ENCODE assay signal across 8 cellular contexts in the genomic region with DNA sequence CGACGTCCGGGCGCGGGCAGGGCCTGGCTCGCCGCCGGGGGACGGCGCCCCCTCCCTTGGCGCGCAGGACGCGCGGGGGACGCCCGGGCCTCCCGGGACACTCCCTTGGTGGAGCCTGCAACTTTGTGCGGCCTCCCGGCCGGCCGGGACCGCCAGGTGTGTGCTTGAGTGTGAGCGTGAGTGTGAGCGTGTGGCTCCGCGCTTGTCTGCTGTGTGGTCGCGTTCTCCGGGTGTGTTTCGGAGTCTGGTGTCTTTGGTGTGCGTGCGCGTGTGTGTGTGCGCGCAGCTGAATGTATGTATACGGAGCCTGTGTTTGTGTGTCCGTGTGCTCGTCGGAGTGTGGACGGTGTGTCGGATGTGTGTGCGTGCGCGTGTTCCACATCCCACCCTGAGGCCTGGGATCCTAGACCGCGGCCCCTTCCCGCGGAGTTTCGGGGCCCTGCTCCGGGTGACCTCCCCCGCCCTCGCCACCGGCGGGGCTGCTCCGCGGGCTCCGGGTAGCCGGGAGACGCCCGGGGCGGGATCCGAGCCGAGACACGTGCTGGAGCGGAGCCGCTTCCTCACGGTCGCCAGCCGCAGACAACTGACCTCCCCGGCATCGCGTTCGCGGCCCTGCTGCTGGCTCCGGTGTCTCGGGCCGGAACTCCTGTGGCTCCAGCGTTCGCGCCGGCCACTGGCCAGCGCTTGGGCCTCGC. TPM values are rescaled to one million over a fixed set of nuclear protein-coding genes. Genes with fewer than 3 reads are reported as not detected.
DNase-seq lines count a peak whose midpoint lies in the region; TF ChIP-seq lines count a peak whose summit lies in the region.

No MANE protein-coding gene starts in this region.

- no peak for TF ChIP-seq CTCF in WI38 (IDR thresholded peaks at IDR 0.05; ENCODE audit: low read depth, low read length)
- no peak for TF ChIP-seq CTCF in fibroblast of pulmonary artery (IDR thresholded peaks at IDR 0.05; ENCODE audit: low read length, missing control alignments)
- no peak for TF ChIP-seq CTCF in neural crest cell (conservative IDR thresholded peaks at IDR 0.05)

- H3K9me3 Mint-ChIP-seq in neural crest cell: no peaks in the 10 kb centered on the region

- no peaks in the 10 kb centered on the region for H3K36me3 Mint-ChIP-seq in neural crest cell (ENCODE audit: low read depth)

- no peak overlapping the region for H3K27ac Mint-ChIP-seq in neural crest cell (ENCODE audit: unreplicated experiment)

- DNase-seq in NCI-H748 (lab: John Stamatoyannopoulos, UW; ENCODE audit: unreplicated experiment): peak; percentile 40
- DNase-seq in NCI-H748 treated with DMSO at 0.1 percent for 48 hours (lab: John Stamatoyannopoulos, UW): no peak
- DNase-seq in fibroblast of pulmonary artery (ENCODE audit: low read depth): peak; percentile 35
- DNase-seq in neural crest cell (ENCODE audit: low read depth, low spot score): peak; percentile 36
- no peak for DNase-seq in NAMALWA (ENCODE audit: low spot score)
- DNase-seq in NCI-H2081 treated with DMSO at 0.1 percent for 48 hours (lab: John Stamatoyannopoulos, UW): no peak
- DNase-seq in T1000 (lab: John Stamatoyannopoulos, UW): no peak

- H3K27me3 Mint-ChIP-seq in neural crest cell (ENCODE audit: low read depth): peaks cover 72% of the 10 kb centered on the region

- peaks cover 21% of the 10 kb centered on the region for H3K4me1 Mint-ChIP-seq in neural crest cell

- H3K4me3 Mint-ChIP-seq in neural crest cell: peak overlapping the region; percentile 84

- peak overlapping the region; percentile 17; the same call in 1 of the 2 replicates for H3K4me3 ChIP-seq in WI38 (ENCODE audit: low read depth, low read length)
- peak overlapping the region; percentile 55 for H3K4me3 ChIP-seq in fibroblast of pulmonary artery (replicated peaks; ENCODE audit: low read depth, low read length)

RNA-seq across cellular contexts. Expression of a gene that starts 1.7 kb away (rescaled TPM):
- 4.8 and 5.1 TPM in 2 replicates for total RNA-seq in neural crest cell

RNA-seq across cellular contexts. Expression of a gene that starts 7.3 kb away (rescaled TPM):
- total RNA-seq in neural crest cell: 24.6 and 28.4 TPM in 2 replicates

RNA-seq across cellular contexts. Expression of a gene that starts 56.4 kb away (rescaled TPM):
- 109 and 112 TPM in 2 replicates for total RNA-seq in neural crest cell

Comparison
In these comparisons a context has a peak if more than half of its experiments do, and no peak if none do; other contexts are left out.
1. DNase-seq: peak in NCI-H748 (single experiment), fibroblast of pulmonary artery (single experiment) and neural crest cell (single experiment); none in NCI-H748 treated with DMSO at 0.1 percent for 48 hours (single experiment), NAMALWA (single experiment), NCI-H2081 treated with DMSO at 0.1 percent for 48 hours (single experiment) and T1000 (single experiment).